ENCODE assay signal across 26 cellular contexts in the genomic region with DNA sequence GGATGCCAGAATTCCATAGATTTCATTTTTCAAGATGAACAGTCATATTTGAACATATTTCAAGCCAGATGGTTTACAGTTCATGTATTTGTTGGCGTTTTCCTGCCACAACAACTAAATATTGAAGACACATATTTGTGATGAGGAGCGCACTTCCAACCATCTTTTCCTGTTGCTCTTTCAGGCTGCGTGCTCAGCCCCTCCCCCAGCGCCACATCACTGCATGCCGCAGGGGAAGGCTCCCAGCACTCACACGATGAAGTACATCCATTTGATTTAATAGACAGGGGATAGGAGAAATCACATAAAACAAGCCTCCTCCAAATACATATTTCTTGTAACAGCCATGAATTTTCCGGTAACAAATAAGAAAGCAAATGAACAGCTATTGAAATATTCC. TPM values are rescaled to one million over a fixed set of nuclear protein-coding genes. Genes with fewer than 3 reads are reported as not detected.
DNase-seq lines count a peak whose midpoint lies in the region; ATAC-seq, FAIRE-seq and TF ChIP-seq lines count a peak whose summit lies in the region.
"Had no signal": no experiment of that assay in that cellular context is flagged by ENCODE, and none has a peak within 500 bp of the region (broad histone marks: within the 10 kb centered on the region; RNA-seq: fewer than 3 reads in every experiment).

No MANE protein-coding gene starts in this region.

- H3K9ac ChIP-seq in keratinocyte (ENCODE audit: control insufficient read depth, extremely low read depth, insufficient read depth, low read length): no peak overlapping the region

- dilution Hi-C loops in keratinocyte (cut with MboI; ENCODE audit: extremely low pct_ligation_motif_present, low sequenced_read_pairs): no loop called here

- peak overlapping the region; percentile 22 to 26 for H3K4me3 ChIP-seq in ascending aorta
- no peak overlapping the region for H3K4me3 ChIP-seq in keratinocyte (ENCODE audit: control insufficient read depth in 2 of 3, extremely low read depth in 1 of 3, insufficient read depth in 2 of 3, low read depth in 1 of 3, low read length in 3 of 3)
- H3K4me3 ChIP-seq in thoracic aorta: peak overlapping the region; percentile 21
- H3K4me3 ChIP-seq: left ventricle myocardium inferior, skin epidermis, tibial artery had no signal

- FAIRE-seq in keratinocyte (lab: Jason Lieb, UNC): no peak
- FAIRE-seq: colon had no signal

- H3K27me3 ChIP-seq in ascending aorta: no peaks in the 10 kb centered on the region
- H3K27me3 ChIP-seq in keratinocyte (ENCODE audit: control insufficient read depth, extremely low read depth, insufficient read depth, low read length): no peaks in the 10 kb centered on the region
- H3K27me3 ChIP-seq in thoracic aorta (replicated peaks; ENCODE audit: insufficient read depth): no peaks in the 10 kb centered on the region
- H3K27me3 ChIP-seq: tibial artery had no signal

- no peaks in the 10 kb centered on the region for H4K20me1 ChIP-seq in keratinocyte (ENCODE audit: control insufficient read depth, extremely low read depth, insufficient read depth, low read length)

- TF ChIP-seq POLR2A in GM18505 (IDR thresholded peaks at IDR 0.05; ENCODE audit: borderline replicate concordance, extremely low read depth, insufficient read depth, insufficient read length): no peak

- DNase-seq in GM03348 (ENCODE audit: low spot score) (peak; percentile 69), ascending aorta (ENCODE audit: low spot score in 2 of 2) (no peak), keratinocyte (ENCODE audit: low read depth, low spot score) (no peak), thoracic aorta (ENCODE audit: low spot score) (no peak), OCI-M2 (lab: John Stamatoyannopoulos, UW; ENCODE audit: unreplicated experiment) (no peak), SIG-M5 treated with dmso at 0.1 percent for 504 hours (lab: John Stamatoyannopoulos, UW; ENCODE audit: unreplicated experiment) (no peak)
- DNase-seq: activated CD4-positive, CD25-positive, alpha-beta regulatory T cell; activated naive CD4-positive, alpha-beta T cell treated with anti-CD3 and anti-CD28 coated beads for 36 hours; amygdala; CD4-positive, alpha-beta T cell; effector memory CD8-positive, alpha-beta T cell; erythroblast; left ventricle myocardium inferior; naive B cell; NCI-H1092; NCI-H1694 treated with DMSO at 0.1 percent for 48 hours; NCI-H524 treated with DMSO at 0.1 percent for 48 hours; occipital lobe; retina; SIG-M5; tibial artery had no signal

- H3K4me1 ChIP-seq in ascending aorta: no peaks in the 10 kb centered on the region
- peaks cover 3% of the 10 kb centered on the region for H3K4me1 ChIP-seq in keratinocyte (ENCODE audit: control insufficient read depth, extremely low read depth, insufficient read depth, low read length)
- H3K4me1 ChIP-seq in thoracic aorta (ENCODE audit: control insufficient read depth in 1 of 2, low read depth in 2 of 2): no peaks in the 10 kb centered on the region
- H3K4me1 ChIP-seq: left ventricle myocardium inferior, tibial artery had no signal

- no peak for TF ChIP-seq CTCF in ascending aorta (IDR thresholded peaks at IDR 0.05)
- no peak for TF ChIP-seq CTCF in keratinocyte (optimal IDR thresholded peaks at IDR 0.05 in 1 of 3, IDR thresholded peaks at IDR 0.05 in 1 of 3, conservative IDR thresholded peaks at IDR 0.05 in 1 of 3; ENCODE audit: extremely low read depth in 1 of 3, insufficient read depth in 2 of 3, low read length in 3 of 3)
- no peak for TF ChIP-seq CTCF in thoracic aorta (IDR thresholded peaks at IDR 0.05)

- intact Hi-C loops in ascending aorta (cut with DNase I): no loop called here

- H3K27ac ChIP-seq in ascending aorta (no peak overlapping the region), keratinocyte (ENCODE audit: control insufficient read depth, insufficient read depth, low read length) (no peak overlapping the region), thoracic aorta (no peak overlapping the region)
- H3K27ac ChIP-seq: left ventricle myocardium inferior, tibial artery had no signal

- no peaks in the 10 kb centered on the region for H3K79me2 ChIP-seq in keratinocyte (ENCODE audit: control insufficient read depth, insufficient read depth, low read length)

- no peaks in the 10 kb centered on the region for H3K9me3 ChIP-seq in ascending aorta
- H3K9me3 ChIP-seq in keratinocyte (ENCODE audit: control insufficient read depth, low read depth, low read length): no peaks in the 10 kb centered on the region
- no peaks in the 10 kb centered on the region for H3K9me3 ChIP-seq in thoracic aorta
- H3K9me3 ChIP-seq: tibial artery had no signal

- H3K36me3 ChIP-seq in ascending aorta: no peaks in the 10 kb centered on the region
- H3K36me3 ChIP-seq in keratinocyte (ENCODE audit: control insufficient read depth in 2 of 2, extremely low read depth in 1 of 2, insufficient read depth in 2 of 2, low read length in 2 of 2): no peaks in the 10 kb centered on the region
- H3K36me3 ChIP-seq in thoracic aorta: no peaks in the 10 kb centered on the region
- H3K36me3 ChIP-seq: left ventricle myocardium inferior, tibial artery had no signal

- ATAC-seq in thoracic aorta (ENCODE audit: insufficient number of reproducible peaks, low FRiP score, low read depth) (no peak), GM18505 (IDR thresholded peaks at IDR 0.05; ENCODE audit: unreplicated experiment) (no peak)
- ATAC-seq: effector memory CD8-positive, alpha-beta T cell had no signal

- no peaks in the 10 kb centered on the region for H3K9me1 ChIP-seq in keratinocyte (ENCODE audit: control insufficient read depth, extremely low read depth, insufficient read depth, low read length)

- H2AFZ ChIP-seq in keratinocyte (ENCODE audit: control insufficient read depth, low read length): peak overlapping the region; percentile 9

- H3K4me2 ChIP-seq in keratinocyte (ENCODE audit: control insufficient read depth, extremely low read depth, insufficient read depth, low read depth, low read length): no peak overlapping the region

RNA-seq across cellular contexts. Expression of a gene that starts 6.0 kb away (rescaled TPM):
- total RNA-seq in ascending aorta (not detected), thoracic aorta (not detected)
- polyA plus RNA-seq in keratinocyte: not detected in 3 replicates
- not detected for polyA plus RNA-seq in keratinocyte (2011; ENCODE audit: low read depth)
- polyA plus RNA-seq in keratinocyte (2011; cell fraction: cytosol; rRNA removed): not detected in 2 replicates
- not detected in 2 replicates for polyA plus RNA-seq in keratinocyte (2011; cell fraction: nucleus; rRNA removed)
- polyA plus RNA-seq in keratinocyte (2012; ENCODE audit: low replicate concordance): not detected in 2 replicates
- not detected in 3 replicates for polyA minus RNA-seq in keratinocyte
- not detected for polyA minus RNA-seq in keratinocyte (2011; cell fraction: cytosol; rRNA and poly(A)+ RNA removed)
- not detected in 2 replicates for polyA minus RNA-seq in keratinocyte (2011; cell fraction: nucleus; rRNA and poly(A)+ RNA removed)
- total RNA-seq: activated naive CD4-positive, alpha-beta T cell treated with anti-CD3 and anti-CD28 coated beads for 36 hours; CD4-positive, alpha-beta T cell; H4; left ventricle myocardium inferior; occipital lobe had no signal
- polyA plus RNA-seq: IgD-negative memory B cell had no signal

Comparison
In these comparisons a context has a peak if more than half of its experiments do, and no peak if none do; other contexts are left out.
1. H3K4me3 ChIP-seq: peak in ascending aorta (2 of 2) and thoracic aorta (single experiment); none in keratinocyte (0 of 3).